Comparison of ENCODE assay signal across 17 cellular contexts in the genomic region with DNA sequence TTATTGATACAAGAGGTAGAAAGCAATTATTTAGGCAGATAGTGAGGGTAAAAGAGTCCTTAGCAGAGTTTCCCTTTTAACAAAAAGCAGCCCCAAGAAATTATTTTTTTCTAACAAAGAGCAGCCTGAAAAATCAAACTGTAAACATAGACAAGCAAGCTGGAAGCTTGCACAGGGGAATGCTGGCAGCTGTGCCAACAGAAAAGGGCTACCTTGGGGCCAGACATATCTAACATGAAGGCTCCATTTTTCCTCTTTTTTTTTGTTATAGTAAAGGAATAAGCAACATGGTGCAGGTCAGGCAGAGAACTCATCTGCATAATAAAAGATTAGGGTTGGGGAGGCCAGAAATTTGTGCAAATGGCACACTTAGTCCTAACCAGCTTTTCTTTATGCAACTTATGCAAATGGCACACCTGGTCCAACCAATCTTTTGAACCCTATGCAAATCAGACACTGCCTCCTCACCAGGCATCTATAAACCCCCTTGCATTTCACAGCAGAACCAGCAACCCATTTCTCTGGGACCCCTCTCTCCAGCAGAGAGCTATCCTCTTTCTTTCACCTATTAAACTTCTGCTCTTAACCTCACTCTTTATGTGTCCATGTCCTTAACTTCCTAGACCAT. TPM values are rescaled to one million over a fixed set of nuclear protein-coding genes. Genes with fewer than 3 reads are reported as not detected.
DNase-seq lines count a peak whose midpoint lies in the region; TF ChIP-seq lines count a peak whose summit lies in the region.
"Had no signal": no experiment of that assay in that cellular context is flagged by ENCODE, and none has a peak within 500 bp of the region (broad histone marks: within the 10 kb centered on the region; RNA-seq: fewer than 3 reads in every experiment).

No MANE protein-coding gene starts in this region.

- H3K79me2 ChIP-seq in neural progenitor cell (ENCODE audit: low read depth) = no peaks in the 10 kb centered on the region

- DNase-seq in NCI-H1092 treated with DMSO at 0.1 percent for 48 hours (lab: John Stamatoyannopoulos, UW) (peak; percentile 19), NCI-H1092 (lab: John Stamatoyannopoulos, UW) (no peak), SHP77 (lab: John Stamatoyannopoulos, UW) (peak; percentile 11 to 51), neural progenitor cell (ENCODE audit: low spot score) (no peak), Ammon's horn (ENCODE audit: low spot score) (no peak), D341Med (ENCODE audit: low spot score) (no peak)
- DNase-seq in stimulated activated CD4-positive, alpha-beta T cell treated with anti-CD3 and anti-CD28 coated beads, Interleukin-15, amount 100 ng/mL, for 24 hours = no peak
- DNase-seq: 8988T, C1 segment of cervical spinal cord, Caco-2, NCI-H187, NCI-H510A treated with DMSO at 0.1 percent for 48 hours, T-cell had no signal

- H3K36me3 ChIP-seq in HUES64 (ENCODE audit: insufficient read depth, low read length) (no peaks in the 10 kb centered on the region), neural progenitor cell (no peaks in the 10 kb centered on the region)

- H3K9ac ChIP-seq in HUES64 (ENCODE audit: low read depth, low read length) (no peak overlapping the region), neural progenitor cell (no peak overlapping the region)

- H3F3A ChIP-seq in neural progenitor cell (ENCODE audit: low read depth) = peaks cover 27% of the 10 kb centered on the region

- peaks cover 36% of the 10 kb centered on the region for H3K4me1 Mint-ChIP-seq in neural progenitor cell
- H3K4me1 Mint-ChIP-seq: T-cell had no signal

- H3K4me3 ChIP-seq in HUES64 (ENCODE audit: low read length) (no peak overlapping the region), neural progenitor cell (no peak overlapping the region)
- H3K4me3 ChIP-seq: K562 had no signal

- H3K4me3 Mint-ChIP-seq in neural progenitor cell = no peak overlapping the region
- H3K4me3 Mint-ChIP-seq: T-cell had no signal

- no peak overlapping the region for H2AFZ ChIP-seq in neural progenitor cell (replicated peaks)

- peaks cover 4% of the 10 kb centered on the region for H3K36me3 Mint-ChIP-seq in neural progenitor cell
- H3K36me3 Mint-ChIP-seq: T-cell had no signal

- H3K4me1 ChIP-seq in HUES64 (ENCODE audit: insufficient read depth, low read length) (peaks cover 35% of the 10 kb centered on the region), neural progenitor cell (peaks cover 29% of the 10 kb centered on the region)
- H3K4me1 ChIP-seq: Caco-2 had no signal

- H3K4me2 ChIP-seq in neural progenitor cell = no peak overlapping the region

- H3K9me3 Mint-ChIP-seq in neural progenitor cell = peaks cover 8% of the 10 kb centered on the region

- H3K27me3 ChIP-seq in HUES64 (ENCODE audit: insufficient read depth, low read length) = no peaks in the 10 kb centered on the region
- no peaks in the 10 kb centered on the region for H3K27me3 ChIP-seq in neural progenitor cell

- H3K9me3 ChIP-seq in HUES64 (ENCODE audit: insufficient read depth, low read depth, low read length) = peaks cover 4% of the 10 kb centered on the region; the same call in 1 of the 2 replicates
- H3K9me3 ChIP-seq in neural progenitor cell (ENCODE audit: low read depth) = no peaks in the 10 kb centered on the region
- H3K9me3 ChIP-seq: Caco-2 had no signal

- no peaks in the 10 kb centered on the region for H4K20me1 ChIP-seq in neural progenitor cell (ENCODE audit: low read depth)

- no peak for TF ChIP-seq CTCF in neural progenitor cell (IDR thresholded peaks at IDR 0.05)

- H3K27me3 Mint-ChIP-seq in neural progenitor cell (ENCODE audit: insufficient read depth, low read depth) = peaks cover 5% of the 10 kb centered on the region

- H3K27ac ChIP-seq in HUES64 (ENCODE audit: low read depth, low read length) (0 out of 2 replicates have a peak overlapping the region, but pooled peaks have one; percentile 11), neural progenitor cell (no peak overlapping the region)
- H3K27ac ChIP-seq: RWPE1 had no signal

- peak overlapping the region; percentile 9 for H3K27ac Mint-ChIP-seq in neural progenitor cell
- H3K27ac Mint-ChIP-seq: T-cell had no signal

RNA-seq across cellular contexts. Expression of a gene that starts 41.8 kb away (rescaled TPM):
- 2.9 TPM for polyA plus RNA-seq in HUES64 (2013, experiment 1 of 2)
- polyA plus RNA-seq in HUES64 (2013, experiment 2 of 2) = 4.0 TPM
- total RNA-seq in neural progenitor cell (ENCODE audit: low replicate concordance) = 2.9 and 3.7 TPM in 2 replicates
- total RNA-seq: Caco-2, HT1080 had no signal
- polyA plus RNA-seq: K562 had no signal

Comparison
In these comparisons a context has a peak if more than half of its experiments do, and no peak if none do; other contexts are left out.
1. DNase-seq: peak in NCI-H1092 treated with DMSO at 0.1 percent for 48 hours (single experiment) and SHP77 (2 of 2); none in NCI-H1092 (single experiment), neural progenitor cell (single experiment), Ammon's horn (single experiment), stimulated activated CD4-positive, alpha-beta T cell treated with anti-CD3 and anti-CD28 coated beads, Interleukin-15, amount 100 ng/mL, for 24 hours (single experiment) and D341Med (single experiment).